ENCODE assay signal across 30 cellular contexts in the genomic region with DNA sequence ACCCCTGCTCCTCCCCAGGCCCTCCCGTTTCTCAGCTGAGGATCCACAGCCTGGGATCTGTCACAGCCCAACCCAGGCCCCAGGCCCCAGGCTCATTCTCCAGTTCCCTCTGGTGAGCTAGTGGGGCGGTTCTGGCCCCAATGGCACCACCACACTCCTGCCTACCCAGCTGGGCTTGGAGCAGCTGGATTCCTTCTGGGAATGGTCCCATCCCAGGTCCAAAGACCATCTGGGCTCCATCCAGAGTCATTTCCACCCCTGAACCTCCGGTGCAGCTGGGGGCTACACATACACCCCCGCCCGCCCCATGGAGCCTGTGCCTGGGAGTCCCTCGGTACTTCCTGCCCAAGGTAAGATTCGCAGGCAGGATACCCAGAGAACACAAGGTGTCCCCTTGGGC. TPM values are rescaled to one million over a fixed set of nuclear protein-coding genes. Genes with fewer than 3 reads are reported as not detected.
DNase-seq lines count a peak whose midpoint lies in the region; ATAC-seq, FAIRE-seq and TF ChIP-seq lines count a peak whose summit lies in the region.
"Had no signal": no experiment of that assay in that cellular context is flagged by ENCODE, and none has a peak within 500 bp of the region (broad histone marks: within the 10 kb centered on the region; RNA-seq: fewer than 3 reads in every experiment).

No MANE protein-coding gene starts in this region.

- TF ChIP-seq EP300 in H1 (IDR thresholded peaks at IDR 0.05; ENCODE audit: borderline replicate concordance in 1 of 2, low read depth in 2 of 2, low read length in 2 of 2): no peak

- H3K27me3 ChIP-seq in heart right ventricle: no peaks in the 10 kb centered on the region
- no peaks in the 10 kb centered on the region for H3K27me3 ChIP-seq in right cardiac atrium (ENCODE audit: control insufficient read depth, insufficient read depth)
- no peaks in the 10 kb centered on the region for H3K27me3 ChIP-seq in H1 (replicated peaks in 1 of 4; ENCODE audit: control insufficient read depth in 3 of 4, extremely low read depth in 1 of 4, insufficient read depth in 3 of 4, low read length in 3 of 4)
- H3K27me3 ChIP-seq in neuronal stem cell (ENCODE audit: control insufficient read depth in 3 of 3, insufficient read depth in 3 of 3, low read depth in 1 of 3, low read length in 3 of 3): no peaks in the 10 kb centered on the region
- H3K27me3 ChIP-seq: BE2C, SJCRH30 had no signal

- H3K4ac ChIP-seq in H1 (replicated peaks; ENCODE audit: insufficient read length, low read depth, low read length) (no peak overlapping the region), neuronal stem cell (ENCODE audit: low read length) (peak overlapping the region; percentile 39)

- H2BK5ac ChIP-seq in H1 (ENCODE audit: low read depth, low read length): peak overlapping the region; percentile 44; the same call in 1 of the 2 replicates
- peak overlapping the region; percentile 67 for H2BK5ac ChIP-seq in neuronal stem cell (ENCODE audit: low read length)

- H3K79me2 ChIP-seq in H1 (ENCODE audit: control insufficient read depth in 1 of 2, insufficient read depth in 2 of 2, low read length in 2 of 2): no peaks in the 10 kb centered on the region

- H3K9me3 ChIP-seq in heart right ventricle (peaks cover 0 to 16% (median 6%) of the 10 kb centered on the region in 11 donors), right cardiac atrium (ENCODE audit: control insufficient read depth, low read length) (no peaks in the 10 kb centered on the region), H1 (ENCODE audit: insufficient read depth in 2 of 2, low read depth in 1 of 2, low read length in 1 of 2) (peaks cover 3 to 7% of the 10 kb centered on the region in 2 experiments; a peak in 2 of 4 replicates), neuronal stem cell (replicated peaks in 1 of 2; ENCODE audit: control insufficient read depth in 2 of 2, insufficient read depth in 1 of 2, low read depth in 1 of 2, low read length in 2 of 2) (peaks cover 6 to 8% of the 10 kb centered on the region in 2 donors)
- H3K9me3 ChIP-seq: BE2C, SJCRH30 had no signal

- no peak overlapping the region for H3K56ac ChIP-seq in H1 (replicated peaks; ENCODE audit: insufficient read length, low read depth, low read length)

- intact Hi-C loops in heart right ventricle (cut with DNase I) (no loop called here), right cardiac atrium (cut with DNase I) (loop anchor here in 1 of 4 donors (5.0 kb wide), 1 partner anchor 43 kb away; no protein-coding TSS in a partner anchor)

- H4K20me1 ChIP-seq in H1 (replicated peaks in 1 of 2; ENCODE audit: control insufficient read depth in 1 of 2, insufficient read depth in 2 of 2, low read length in 2 of 2): no peaks in the 10 kb centered on the region

- DNase-seq in heart right ventricle (no peak), right cardiac atrium (no peak), H1 (ENCODE audit: low read depth in 1 of 2, low spot score in 2 of 2) (no peak), neuronal stem cell (ENCODE audit: low spot score) (no peak), retina (no peak)
- DNase-seq in naive thymus-derived CD8-positive, alpha-beta T cell: no peak
- DNase-seq: 8988T; ACHN; BE2C; CD8-positive, alpha-beta memory T cell; DMS 273 treated with DMSO at 0.1 percent for 48 hours; DMS79; EL; GDM1; H7; Kasumi-1; NCI-H1092 treated with DMSO at 0.1 percent for 48 hours; NCI-H1436 treated with DMSO at 0.1 percent for 48 hours; NCI-H187 treated with DMSO at 0.1 percent for 48 hours; NCI-H2171 treated with DMSO at 0.1 percent for 48 hours; NCI-H345; NCI-H524; NCI-H774; NK-92 treated with Interleukin-12 subunit alpha and Interleukin-12 subunit beta, amount 100 ng/mL, for 24 hours; PC-3; SJCRH30 had no signal

- ATAC-seq in heart right ventricle: no peak
- ATAC-seq in right cardiac atrium: no peak
- ATAC-seq in GM19035 (IDR thresholded peaks at IDR 0.05; ENCODE audit: unreplicated experiment): no peak
- no peak for ATAC-seq in naive thymus-derived CD8-positive, alpha-beta T cell
- ATAC-seq: GM12878, K562, PC-3 had no signal

- H3K27ac Mint-ChIP-seq in naive thymus-derived CD8-positive, alpha-beta T cell: peak overlapping the region in 1 of 10 donors; percentile 19

- 0 out of 2 replicates have a peak overlapping the region, but pooled peaks have one; percentile 19 for H3K18ac ChIP-seq in H1 (ENCODE audit: extremely low read depth, low read length)
- H3K18ac ChIP-seq in neuronal stem cell (ENCODE audit: low read length): peak overlapping the region; percentile 55

- H3K4me1 ChIP-seq in heart right ventricle (peaks cover 13 to 82% (median 65%) of the 10 kb centered on the region in 9 donors), right cardiac atrium (ENCODE audit: control insufficient read depth, insufficient read depth, low read length) (peaks cover 16% of the 10 kb centered on the region), H1 (replicated peaks in 1 of 4; ENCODE audit: control insufficient read depth in 3 of 4, insufficient read depth in 4 of 4, low read length in 3 of 4) (peaks cover 0 to 14% (median 7%) of the 10 kb centered on the region in 4 experiments; a peak in 6 of 7 replicates), neuronal stem cell (ENCODE audit: control insufficient read depth in 2 of 2, insufficient read depth in 1 of 2, low read depth in 1 of 2, low read length in 2 of 2) (peaks cover 10 to 16% of the 10 kb centered on the region in 2 donors)
- H3K4me1 ChIP-seq: BE2C, SJCRH30 had no signal

- H4K91ac ChIP-seq in H1 (replicated peaks; ENCODE audit: insufficient read length, low read length) (peak overlapping the region; percentile 49), neuronal stem cell (ENCODE audit: low read depth, low read length, poor library complexity) (peak overlapping the region; percentile 0)

- peaks cover 0 to 11% (median 1%) of the 10 kb centered on the region in 9 donors for H3K9me3 Mint-ChIP-seq in naive thymus-derived CD8-positive, alpha-beta T cell

- TF ChIP-seq CTCF in heart right ventricle (IDR thresholded peaks at IDR 0.05): no peak
- no peak for TF ChIP-seq CTCF in H1 (IDR thresholded peaks at IDR 0.05; ENCODE audit: control extremely low read depth in 1 of 3, insufficient read depth in 1 of 3, low read depth in 1 of 3, low read length in 3 of 3)

- H3K4me1 Mint-ChIP-seq in naive thymus-derived CD8-positive, alpha-beta T cell: peaks cover 0 to 10% (median 3%) of the 10 kb centered on the region in 4 donors
- H3K4me1 Mint-ChIP-seq: CD8-positive, alpha-beta memory T cell had no signal

- H2BK15ac ChIP-seq in H1 (ENCODE audit: low read length) (peak overlapping the region; percentile 20; the same call in 1 of the 2 replicates), neuronal stem cell (ENCODE audit: low read length) (peak overlapping the region; percentile 91)

- H4K8ac ChIP-seq in H1 (ENCODE audit: extremely low read depth, insufficient read depth, low read length): 0 out of 2 replicates have a peak overlapping the region, but pooled peaks have one; percentile 36
- no peak overlapping the region for H4K8ac ChIP-seq in neuronal stem cell (ENCODE audit: low read depth, low read length)

- H3K36me3 Mint-ChIP-seq in naive thymus-derived CD8-positive, alpha-beta T cell: no peaks in the 10 kb centered on the region

- H2BK20ac ChIP-seq in H1 (ENCODE audit: low read length): no peak overlapping the region

- H3K36me3 ChIP-seq in heart right ventricle (no peaks in the 10 kb centered on the region), H1 (ENCODE audit: control insufficient read depth in 2 of 4, insufficient read depth in 4 of 4, low read length in 3 of 4) (no peaks in the 10 kb centered on the region), neuronal stem cell (replicated peaks in 1 of 2; ENCODE audit: control insufficient read depth in 2 of 2, insufficient read depth in 2 of 2, low read length in 2 of 2) (no peaks in the 10 kb centered on the region)
- H3K36me3 ChIP-seq: BE2C, SJCRH30 had no signal

- no peak overlapping the region for H3K4me3 ChIP-seq in heart right ventricle
- H3K4me3 ChIP-seq in right cardiac atrium (ENCODE audit: low read length): no peak overlapping the region
- no peak overlapping the region for H3K4me3 ChIP-seq in H1 (ENCODE audit: extremely low read depth in 1 of 4, insufficient read depth in 2 of 4, low read depth in 3 of 4, low read length in 4 of 4)
- no peak overlapping the region for H3K4me3 ChIP-seq in neuronal stem cell (ENCODE audit: low read length in 2 of 2)
- H3K4me3 ChIP-seq: GM12878, K562, SJCRH30 had no signal

- no peaks in the 10 kb centered on the region for H3K23me2 ChIP-seq in H1 (ENCODE audit: low read depth, low read length)

- H3K23ac ChIP-seq in H1 (ENCODE audit: insufficient read length) (no peak overlapping the region), neuronal stem cell (ENCODE audit: low read depth, low read length, poor library complexity) (no peak overlapping the region)

- H2BK12ac ChIP-seq in H1 (ENCODE audit: low read depth, low read length) (peak overlapping the region; percentile 35; the same call in 1 of the 2 replicates), neuronal stem cell (ENCODE audit: low read length) (no peak overlapping the region)

- no peaks in the 10 kb centered on the region for H3K79me1 ChIP-seq in H1 (ENCODE audit: low read depth, low read length)
- no peaks in the 10 kb centered on the region for H3K79me1 ChIP-seq in neuronal stem cell (ENCODE audit: low read depth, low read length)

- no peak for TF ChIP-seq RAD21 in H1 (IDR thresholded peaks at IDR 0.05 in 1 of 2, conservative IDR thresholded peaks at IDR 0.05 in 1 of 2; ENCODE audit: low read depth in 2 of 2, low read length in 2 of 2)

- H3K9ac ChIP-seq in H1 (replicated peaks in 1 of 4; ENCODE audit: extremely low read depth in 1 of 4, low read depth in 3 of 4, low read length in 3 of 4) (no peak overlapping the region), neuronal stem cell (ENCODE audit: low read depth, low read length, poor library complexity) (no peak overlapping the region)

- TF ChIP-seq POLR2A in H1 (IDR thresholded peaks at IDR 0.05; ENCODE audit: control extremely low read depth in 1 of 2, low read depth in 2 of 2, low read length in 2 of 2): no peak

- no peak overlapping the region for H3K14ac ChIP-seq in H1 (ENCODE audit: insufficient read length)
- H3K14ac ChIP-seq in neuronal stem cell (ENCODE audit: low read length): no peak overlapping the region

- H3K4me3 Mint-ChIP-seq in naive thymus-derived CD8-positive, alpha-beta T cell: no peak overlapping the region
- H3K4me3 Mint-ChIP-seq: CD8-positive, alpha-beta memory T cell had no signal

- 81 to 84% methylated on average over 7 of the region's 7 CpGs for WGBS in heart right ventricle, 2 donors
- 82% methylated on average over 7 of the region's 7 CpGs for WGBS in right cardiac atrium
- WGBS in H1 (ENCODE audit: extremely low coverage in 1 of 2, insufficient coverage in 1 of 2, insufficient read length in 1 of 2, insufficient replicate concordance in 2 of 2, low coverage in 1 of 2, low lambda C conversion rate in 2 of 2, missing lambda C conversion rate in 1 of 2), 2 experiments: 88% methylated on average over 7 of the region's 7 CpGs; no CpG with 5 or more reads in 1 of the 2 experiments
- no CpG with 5 or more reads among the region's 7 CpGs for WGBS in neuronal stem cell (ENCODE audit: extremely low coverage in 2 of 2, insufficient read length in 2 of 2, insufficient replicate concordance in 1 of 2), 2 donors

- POLR2A ChIA-PET in H1 (lab: Charles Lee; ENCODE audit: partially characterized antibody): interaction anchor here (0.6 to 37.3 kb wide), 5 partner anchors 10 to 110 kb away, joined by 3 to 692 read pairs (median 3); a partner anchor contains a TSS
- POLR2A ChIA-PET in naive thymus-derived CD8-positive, alpha-beta T cell (lab: Charles Lee): no interaction called here

- CTCF ChIA-PET in H1 (lab: Charles Lee; ENCODE audit: partially characterized antibody): interaction anchor here (0.8 to 2.3 kb wide), 8 partner anchors 11 to 145 kb away, joined by 3 to 14 read pairs (median 3); no protein-coding TSS in a partner anchor

- H3K4me2 ChIP-seq in H1 (ENCODE audit: insufficient read depth in 1 of 2, low read depth in 2 of 2, low read length in 2 of 2) (no peak overlapping the region), neuronal stem cell (ENCODE audit: insufficient read depth, low read length, poor library complexity, severe bottlenecking) (no peak overlapping the region)

- FAIRE-seq in H1 (lab: Jason Lieb, UNC): no peak
- FAIRE-seq: GM12878, K562 had no signal

- no peak overlapping the region for H2AFZ ChIP-seq in H1 (ENCODE audit: low read length)
- no peak overlapping the region for H2AFZ ChIP-seq in neuronal stem cell (ENCODE audit: low read length)

- H2BK120ac ChIP-seq in H1 (replicated peaks; ENCODE audit: low read depth, low read length): no peak overlapping the region
- H2BK120ac ChIP-seq in neuronal stem cell (ENCODE audit: low read depth, low read length): no peak overlapping the region

- H4K5ac ChIP-seq in H1 (ENCODE audit: insufficient read length, low read depth, low read length): no peak overlapping the region

- H2AK5ac ChIP-seq in H1 (ENCODE audit: low read depth, low read length): no peak overlapping the region; the same call in 1 of the 2 replicates
- H2AK5ac ChIP-seq in neuronal stem cell (ENCODE audit: low read depth, low read length): peak overlapping the region; percentile 92

- H3K27ac ChIP-seq in heart right ventricle: peak overlapping the region; percentile 17 to 89 (median 72)
- no peak overlapping the region for H3K27ac ChIP-seq in right cardiac atrium (ENCODE audit: low read length)
- H3K27ac ChIP-seq in H1 (ENCODE audit: low read depth, low read length): no peak overlapping the region
- no peak overlapping the region for H3K27ac ChIP-seq in neuronal stem cell (replicated peaks; ENCODE audit: low read length)
- H3K27ac ChIP-seq: SJCRH30 had no signal

- peaks cover 3 to 17% (median 10%) of the 10 kb centered on the region in 5 donors for H3K27me3 Mint-ChIP-seq in naive thymus-derived CD8-positive, alpha-beta T cell

RNA-seq across cellular contexts. Expression of a gene that starts 35.5 kb away (rescaled TPM):
- total RNA-seq in heart right ventricle (10 to 100 TPM in 9 of 10 donors, 1 to 10 TPM in 1; 9.9 to 45.6 (median 18.5) TPM), right cardiac atrium (10 to 100 TPM in 3 of 4 donors, 1 to 10 TPM in 1; 9.3 to 82.1 (median 20.6) TPM)
- polyA plus RNA-seq in heart right ventricle (10 to 100 TPM; 14.5 to 19.1 TPM), right cardiac atrium (15.4 TPM), H1 (2011; rRNA removed) (3.9 and 5.5 TPM in 2 replicates)
- 8.5 and 9.6 TPM in 2 replicates for total RNA-seq in H1 (2021; fragmentation: NEBNext Ultra II Directional; extraction: Animal tissue kit (Norgen Biotek cat#: 25700))
- polyA plus RNA-seq in H1 (2011; cell fraction: cytosol; rRNA removed): 6.1 TPM
- polyA plus RNA-seq in H1 (2011; cell fraction: nucleus; rRNA removed): 10.9 TPM
- polyA plus RNA-seq in H1 (2012, experiment 1 of 2): 2.6 to 3.9 TPM (median 3.8 TPM) in 4 replicates
- polyA plus RNA-seq in H1 (2012, experiment 2 of 2): 4.1 TPM
- polyA plus RNA-seq in H1 (2013, experiment 1 of 2): 4.9 TPM
- polyA plus RNA-seq in H1 (2013, experiment 2 of 2): 6.0 TPM
- 3.0 and 5.3 TPM in 2 replicates for polyA minus RNA-seq in H1 (2011; rRNA and poly(A)+ RNA removed)
- polyA minus RNA-seq in H1 (2011; cell fraction: cytosol; rRNA and poly(A)+ RNA removed): 5.7 TPM
- polyA minus RNA-seq in H1 (2011; cell fraction: nucleus; rRNA and poly(A)+ RNA removed): 3.5 TPM
- 2.6 TPM for polyA plus RNA-seq in neuronal stem cell (2013, experiment 1 of 2)
- 2.8 TPM for polyA plus RNA-seq in neuronal stem cell (2013, experiment 2 of 2)
- total RNA-seq in naive thymus-derived CD8-positive, alpha-beta T cell: 10 to 100 TPM in 1 of 2 experiments, 1 to 10 TPM in 1; 7.4 to 10.1 TPM
- 1 to 10 TPM; 1.0 to 3.9 (median 1.3) TPM for polyA plus RNA-seq in naive thymus-derived CD8-positive, alpha-beta T cell
- polyA plus RNA-seq: CD14-positive monocyte had no signal

RNA-seq across cellular contexts. Expression of a gene that starts 39.2 kb away (rescaled TPM):
- total RNA-seq in heart right ventricle (100 to 1,000 TPM; 215 to 604 (median 286) TPM), right cardiac atrium (1,000 to 10,000 TPM in 2 of 4 donors, 100 to 1,000 TPM in 2; 948 to 1,416 (median 984) TPM)
- polyA plus RNA-seq in heart right ventricle (1,000 to 10,000 TPM in 1 of 2 donors, 100 to 1,000 TPM in 1; 472 to 1,621 TPM), right cardiac atrium (1,325 TPM), H1 (2011; rRNA removed) (5,362 and 5,466 TPM in 2 replicates)
- total RNA-seq in H1 (2021; fragmentation: NEBNext Ultra II Directional; extraction: Animal tissue kit (Norgen Biotek cat#: 25700)): 2,801 and 2,865 TPM in 2 replicates
- 8,556 TPM for polyA plus RNA-seq in H1 (2011; cell fraction: cytosol; rRNA removed)
- 6,792 TPM for polyA plus RNA-seq in H1 (2011; cell fraction: nucleus; rRNA removed)
- polyA plus RNA-seq in H1 (2012, experiment 1 of 2): 3,449 to 5,365 TPM (median 4,851 TPM) in 4 replicates
- polyA plus RNA-seq in H1 (2012, experiment 2 of 2): 2,078 TPM
- 2,295 TPM for polyA plus RNA-seq in H1 (2013, experiment 1 of 2)
- polyA plus RNA-seq in H1 (2013, experiment 2 of 2): 2,292 TPM
- 1,769 and 1,871 TPM in 2 replicates for polyA minus RNA-seq in H1 (2011; rRNA and poly(A)+ RNA removed)
- polyA minus RNA-seq in H1 (2011; cell fraction: cytosol; rRNA and poly(A)+ RNA removed): 1,662 TPM
- polyA minus RNA-seq in H1 (2011; cell fraction: nucleus; rRNA and poly(A)+ RNA removed): 2,188 TPM
- 3,109 TPM for polyA plus RNA-seq in neuronal stem cell (2013, experiment 1 of 2)
- 3,051 TPM for polyA plus RNA-seq in neuronal stem cell (2013, experiment 2 of 2)
- 1,000 to 10,000 TPM; 3,621 to 3,622 TPM for total RNA-seq in naive thymus-derived CD8-positive, alpha-beta T cell
- 1,000 to 10,000 TPM; 4,219 to 5,383 (median 4,759) TPM for polyA plus RNA-seq in naive thymus-derived CD8-positive, alpha-beta T cell

Comparison
In these comparisons a context has a peak if more than half of its experiments do, and no peak if none do; other contexts are left out.
1. H3K27ac ChIP-seq: peak in heart right ventricle (10 of 10); none in right cardiac atrium (single experiment), H1 (single experiment) and neuronal stem cell (single experiment).